In genomic region chr16:27591837-27592236, GRCh38 we compare ENCODE assay signal across 3 cellular contexts.
"Had no signal": no experiment of that assay in that cellular context is flagged by ENCODE, and none has a peak within 500 bp of the region (broad histone marks: within the 10 kb centered on the region; RNA-seq: fewer than 3 reads in every experiment).

No MANE protein-coding gene starts in this region.

- DNase-seq: GDM1, GF-D8 had no signal

- ATAC-seq: GM12878 had no signal

- H3K4me3 ChIP-seq: GM12878 had no signal
